Comparison of ENCODE assay signal across 19 cellular contexts in the genomic region with DNA sequence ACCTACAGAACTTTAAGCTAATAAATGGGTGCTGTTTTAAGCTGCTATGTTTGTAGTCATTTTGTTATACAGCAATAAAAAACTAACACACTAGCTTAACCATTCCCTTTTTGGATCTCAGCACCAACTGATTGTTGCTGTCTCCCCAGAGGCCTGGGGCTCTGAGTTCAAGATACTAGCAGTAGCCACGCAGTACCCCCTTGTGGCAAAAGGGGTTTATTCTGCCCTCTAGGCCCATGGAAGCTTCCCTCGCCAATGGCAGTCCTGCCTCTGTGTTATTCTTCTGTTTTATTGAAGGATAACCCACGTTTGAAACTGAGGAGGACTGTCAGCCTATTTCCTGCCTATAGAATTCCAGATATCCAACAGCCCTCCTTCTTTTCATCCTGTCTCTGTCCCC.
DNase-seq lines count a peak whose midpoint lies in the region; ATAC-seq and TF ChIP-seq lines count a peak whose summit lies in the region.
"Had no signal": no experiment of that assay in that cellular context is flagged by ENCODE, and none has a peak within 500 bp of the region (broad histone marks: within the 10 kb centered on the region; RNA-seq: fewer than 3 reads in every experiment).

No MANE protein-coding gene starts in this region.

- no peak overlapping the region for H2AK5ac ChIP-seq in mesendoderm (ENCODE audit: low read length)

- H3K18ac ChIP-seq in mesendoderm (ENCODE audit: low read length) = no peak overlapping the region

- no CpG with 5 or more reads among the region's 3 CpGs for WGBS in mesendoderm (ENCODE audit: extremely low coverage, insufficient coverage, low lambda C conversion rate)

- no peak overlapping the region for H2BK5ac ChIP-seq in mesendoderm (ENCODE audit: low read length)

- peaks cover 0 to 15% (median 2%) of the 10 kb centered on the region in 7 donors for H3K9me3 Mint-ChIP-seq in CD14-positive monocyte
- H3K9me3 Mint-ChIP-seq: activated T-cell treated with anti-CD3 and anti-CD28 coated beads, Interleukin-2, amount 50 U/mL, for 24 hours; natural killer cell treated with Interleukin-12 subunit alpha and Interleukin-12 subunit beta and Interleukin-15 and Interleukin-18, amount 100 ng/mL, for 72 hours; T-helper 1 cell treated with Interleukin-12 subunit alpha and Interleukin-12 subunit beta and Interleukin-4 antibody, amounts not matched to agents 30 μg/mL and 1 μg/mL, for 36 hours had no signal

- ATAC-seq in PC-3 (no peak), GM21723 (IDR thresholded peaks at IDR 0.05; ENCODE audit: unreplicated experiment) (no peak)
- ATAC-seq: gastroesophageal sphincter; natural killer cell treated with Interleukin-12 subunit alpha and Interleukin-12 subunit beta and Interleukin-15 and Interleukin-18, amount 100 ng/mL, for 72 hours had no signal

- H3K27ac Mint-ChIP-seq in CD14-positive monocyte = no peak overlapping the region
- H3K27ac Mint-ChIP-seq: activated T-cell treated with anti-CD3 and anti-CD28 coated beads, Interleukin-2, amount 50 U/mL, for 24 hours; natural killer cell treated with Interleukin-12 subunit alpha and Interleukin-12 subunit beta and Interleukin-15 and Interleukin-18, amount 100 ng/mL, for 72 hours; T-helper 1 cell treated with Interleukin-12 subunit alpha and Interleukin-12 subunit beta and Interleukin-4 antibody, amounts not matched to agents 30 μg/mL and 1 μg/mL, for 36 hours had no signal

- POLR2A ChIA-PET in HEK293 (lab: Yijun Ruan, JAX) (no interaction called here), PC-3 (lab: Charles Lee; ENCODE audit: unreplicated experiment) (no interaction called here)

- no peaks in the 10 kb centered on the region for H3F3A ChIP-seq in PC-3 (ENCODE audit: low read length, unreplicated experiment)

- H3K79me1 ChIP-seq in mesendoderm (ENCODE audit: low read length) = no peaks in the 10 kb centered on the region

- no TSS peak for BruUV-seq in PC-3 (replicated peaks; lab: Mats Ljungman, UMichigan)

- no peak overlapping the region for H3K27ac ChIP-seq in HEK293 (ENCODE audit: extremely low read depth, low read depth, low read length)
- H3K27ac ChIP-seq in PC-3 (ENCODE audit: low read length) = no peak overlapping the region
- H3K27ac ChIP-seq in mesendoderm (ENCODE audit: low read depth, low read length) = no peak overlapping the region
- H3K27ac ChIP-seq: gastroesophageal sphincter, suprapubic skin had no signal

- H2BK120ac ChIP-seq in mesendoderm (ENCODE audit: low read depth, low read length) = no peak overlapping the region

- no peaks in the 10 kb centered on the region for H3K9me3 ChIP-seq in HEK293 (ENCODE audit: control insufficient read depth, insufficient read depth, low read depth, low read length)
- H3K9me3 ChIP-seq in PC-3 (ENCODE audit: low read length) = no peaks in the 10 kb centered on the region
- H3K9me3 ChIP-seq: gastroesophageal sphincter, suprapubic skin had no signal

- no peak overlapping the region for H3K23ac ChIP-seq in mesendoderm (ENCODE audit: low read length)

- H4K8ac ChIP-seq in mesendoderm (ENCODE audit: low read depth, low read length) = no peak overlapping the region

- no peak overlapping the region for H2AFZ ChIP-seq in PC-3 (ENCODE audit: low read length)

- H3K36me3 ChIP-seq in HEK293 (ENCODE audit: control insufficient read depth in 2 of 2, insufficient read depth in 1 of 2, low read length in 2 of 2) (no peaks in the 10 kb centered on the region), PC-3 (ENCODE audit: low read depth, low read length) (no peaks in the 10 kb centered on the region), mesendoderm (ENCODE audit: control insufficient read depth, insufficient read depth, low read length) (no peaks in the 10 kb centered on the region)
- H3K36me3 ChIP-seq: gastroesophageal sphincter, suprapubic skin had no signal

- H3K56ac ChIP-seq in mesendoderm (ENCODE audit: low read length) = no peak overlapping the region

- no peaks in the 10 kb centered on the region for H3K79me2 ChIP-seq in PC-3 (ENCODE audit: low read length)
- no peaks in the 10 kb centered on the region for H3K79me2 ChIP-seq in mesendoderm (ENCODE audit: control insufficient read depth, insufficient read depth, low read length)

- H3K27me3 ChIP-seq in PC-3 (ENCODE audit: low read length) = no peaks in the 10 kb centered on the region
- H3K27me3 ChIP-seq in mesendoderm (ENCODE audit: insufficient read depth, low read length, poor library complexity) = no peaks in the 10 kb centered on the region
- H3K27me3 ChIP-seq: gastroesophageal sphincter, suprapubic skin had no signal

- no peaks in the 10 kb centered on the region for H4K20me1 ChIP-seq in PC-3 (ENCODE audit: low read length)

- H3K9ac ChIP-seq in PC-3 (ENCODE audit: low read length) (no peak overlapping the region), mesendoderm (ENCODE audit: low read length) (no peak overlapping the region)

- H3K4me3 Mint-ChIP-seq in CD14-positive monocyte = no peak overlapping the region
- H3K4me3 Mint-ChIP-seq: activated T-cell treated with anti-CD3 and anti-CD28 coated beads, Interleukin-2, amount 50 U/mL, for 24 hours; natural killer cell treated with Interleukin-12 subunit alpha and Interleukin-12 subunit beta and Interleukin-15 and Interleukin-18, amount 100 ng/mL, for 72 hours; T-helper 1 cell treated with Interleukin-12 subunit alpha and Interleukin-12 subunit beta and Interleukin-4 antibody, amounts not matched to agents 30 μg/mL and 1 μg/mL, for 36 hours had no signal

- peaks cover 0 to 1% (median 0%) of the 10 kb centered on the region in 3 donors for H3K27me3 Mint-ChIP-seq in CD14-positive monocyte (ENCODE audit: low read depth in 3 of 3)
- H3K27me3 Mint-ChIP-seq: activated T-cell treated with anti-CD3 and anti-CD28 coated beads, Interleukin-2, amount 50 U/mL, for 24 hours had no signal

- intact Hi-C loops in PC-3 (cut with micrococcal nuclease) = no loop called here
- intact Hi-C loops in CD14-positive monocyte (cut with micrococcal nuclease) = no loop called here

- no peak overlapping the region for H4K5ac ChIP-seq in mesendoderm (ENCODE audit: low read length)

- no peak overlapping the region for H3K4ac ChIP-seq in mesendoderm (ENCODE audit: low read depth, low read length)

- peak; percentile 5 for DNase-seq in activated CD4-positive, alpha-beta T cell treated with anti-CD3 and anti-CD28 coated beads for 48 hours
- no peak for DNase-seq in activated CD4-positive, alpha-beta T cell treated with anti-CD3 and anti-CD28 coated beads for 1 hour
- DNase-seq in PC-3 (peak; percentile 16), mesendoderm (peak; percentile 6), CD14-positive monocyte (ENCODE audit: low spot score) (no peak), SHP77 (lab: John Stamatoyannopoulos, UW) (no peak)
- DNase-seq: 8988T; activated T-cell treated with anti-CD3 and anti-CD28 coated beads, Interleukin-2, amount 50 U/mL, for 24 hours; cerebellar nuclear complex; Karpas-422; mammary epithelial cell; NCI-H1694 treated with DMSO at 0.1 percent for 48 hours; NCI-H524 had no signal

- no peaks in the 10 kb centered on the region for H3K36me3 Mint-ChIP-seq in CD14-positive monocyte
- H3K36me3 Mint-ChIP-seq: natural killer cell treated with Interleukin-12 subunit alpha and Interleukin-12 subunit beta and Interleukin-15 and Interleukin-18, amount 100 ng/mL, for 72 hours had no signal

- no peak overlapping the region for H3K4me2 ChIP-seq in PC-3 (ENCODE audit: low read length)
- no peak overlapping the region for H3K4me2 ChIP-seq in mesendoderm (ENCODE audit: low read length)

- H2BK15ac ChIP-seq in mesendoderm (replicated peaks; ENCODE audit: low read depth) = no peak overlapping the region

- no peaks in the 10 kb centered on the region for H3K4me1 Mint-ChIP-seq in CD14-positive monocyte

- H3K4me3 ChIP-seq in HEK293 (ENCODE audit: low read depth, low read length) (no peak overlapping the region), PC-3 (ENCODE audit: low read length) (no peak overlapping the region), mesendoderm (ENCODE audit: low read length) (no peak overlapping the region)
- H3K4me3 ChIP-seq: gastroesophageal sphincter, suprapubic skin had no signal

- TF ChIP-seq CTCF in HEK293 (tag by site-specific recombination; IDR thresholded peaks at IDR 0.05) (no peak), PC-3 (conservative IDR thresholded peaks at IDR 0.05; ENCODE audit: low read depth, low read length) (peak; percentile 41), CD14-positive monocyte (IDR thresholded peaks at IDR 0.05) (no peak)

- H3K9me2 ChIP-seq in PC-3 (replicated peaks; ENCODE audit: low read length) = no peaks in the 10 kb centered on the region

- no peaks in the 10 kb centered on the region for H3K4me1 ChIP-seq in HEK293 (ENCODE audit: control insufficient read depth, insufficient read depth, low read length)
- H3K4me1 ChIP-seq in PC-3 (ENCODE audit: insufficient read depth, low read length) = no peaks in the 10 kb centered on the region
- H3K4me1 ChIP-seq in mesendoderm (ENCODE audit: control insufficient read depth, low read depth, low read length) = no peaks in the 10 kb centered on the region
- H3K4me1 ChIP-seq: gastroesophageal sphincter, suprapubic skin had no signal

- CTCF ChIA-PET in HEK293 (lab: Yijun Ruan, JAX) = interaction anchor here (0.7 to 0.9 kb wide), 2 partner anchors 9 to 41 kb away, joined by 3 read pairs; no protein-coding TSS in a partner anchor
- CTCF ChIA-PET in PC-3 (lab: Charles Lee) = no interaction called here

TF ChIP-seq in HEK293, 187 proteins besides CTCF, POLR2A, EP300 and RAD21:
- peak; percentile 13; the same call in 1 of the 2 replicates for TF ChIP-seq ZNF654 (tag by site-specific recombination; IDR thresholded peaks at IDR 0.05; ENCODE audit: low read depth)
- TF ChIP-seq, protein P1, sequence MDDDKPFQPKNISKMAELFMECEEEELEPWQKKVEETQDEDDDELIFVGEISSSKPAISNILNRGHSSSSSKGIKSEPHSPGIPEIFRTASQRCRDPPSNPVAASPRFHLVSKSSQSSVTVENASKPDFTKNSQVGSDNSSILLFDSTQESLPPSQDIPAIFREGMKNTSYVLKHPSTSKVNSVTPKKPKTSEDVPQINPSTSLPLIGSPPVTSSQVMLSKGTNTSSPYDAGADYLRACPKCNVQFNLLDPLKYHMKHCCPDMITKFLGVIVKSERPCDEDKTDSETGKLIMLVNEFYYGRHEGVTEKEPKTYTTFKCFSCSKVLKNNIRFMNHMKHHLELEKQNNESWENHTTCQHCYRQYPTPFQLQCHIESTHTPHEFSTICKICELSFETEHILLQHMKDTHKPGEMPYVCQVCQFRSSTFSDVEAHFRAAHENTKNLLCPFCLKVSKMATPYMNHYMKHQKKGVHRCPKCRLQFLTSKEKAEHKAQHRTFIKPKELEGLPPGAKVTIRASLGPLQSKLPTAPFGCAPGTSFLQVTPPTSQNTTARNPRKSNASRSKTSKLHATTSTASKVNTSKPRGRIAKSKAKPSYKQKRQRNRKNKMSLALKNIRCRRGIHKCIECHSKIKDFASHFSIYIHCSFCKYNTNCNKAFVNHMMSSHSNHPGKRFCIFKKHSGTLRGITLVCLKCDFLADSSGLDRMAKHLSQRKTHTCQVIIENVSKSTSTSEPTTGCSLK (tag by site-specific recombination; IDR thresholded peaks at IDR 0.05) = no peak

Comparison
In these comparisons a context has a peak if more than half of its experiments do, and no peak if none do; other contexts are left out.
1. DNase-seq: peak in activated CD4-positive, alpha-beta T cell treated with anti-CD3 and anti-CD28 coated beads for 48 hours (single experiment), PC-3 (single experiment) and mesendoderm (single experiment); none in activated CD4-positive, alpha-beta T cell treated with anti-CD3 and anti-CD28 coated beads for 1 hour (single experiment), CD14-positive monocyte (single experiment) and SHP77 (0 of 2).